ENCODE assay signal across 18 cellular contexts in genomic region chr1:208270679-208271111, GRCh38. TPM values are rescaled to one million over a fixed set of nuclear protein-coding genes. Genes with fewer than 3 reads are reported as not detected.
DNase-seq lines count a peak whose midpoint lies in the region; ATAC-seq, FAIRE-seq and TF ChIP-seq lines count a peak whose summit lies in the region.
"Had no signal": no experiment of that assay in that cellular context is flagged by ENCODE, and none has a peak within 500 bp of the region (broad histone marks: within the 10 kb centered on the region; RNA-seq: fewer than 3 reads in every experiment).

No MANE protein-coding gene starts in this region.

- no peak overlapping the region for H3K4me2 ChIP-seq in hepatocyte
- H3K4me2 ChIP-seq: KMS-11 had no signal

- no peak overlapping the region for H2AFZ ChIP-seq in hepatocyte

- no peak overlapping the region for H3K4me3 ChIP-seq in hepatocyte
- H3K4me3 ChIP-seq: lower lobe of right lung, vagina had no signal

- TF ChIP-seq CTCF in hepatocyte (IDR thresholded peaks at IDR 0.05; ENCODE audit: poor library complexity) = no peak

- no peak for ATAC-seq in GM21737 (IDR thresholded peaks at IDR 0.05; ENCODE audit: unreplicated experiment)
- ATAC-seq: activated naive CD8-positive, alpha-beta T cell treated with anti-CD3 and anti-CD28 coated beads, Interleukin-2, amount 50 U/mL, for 24 hours; lower lobe of right lung; naive thymus-derived CD8-positive, alpha-beta T cell; PC-3 had no signal

- no peaks in the 10 kb centered on the region for H3K9me3 ChIP-seq in hepatocyte (ENCODE audit: low read depth)
- H3K9me3 ChIP-seq: lower lobe of right lung, vagina had no signal

- no peaks in the 10 kb centered on the region for H3K79me2 ChIP-seq in hepatocyte

- no peaks in the 10 kb centered on the region for H3K36me3 ChIP-seq in hepatocyte (replicated peaks; ENCODE audit: insufficient read depth, low read depth)
- H3K36me3 ChIP-seq: lower lobe of right lung, vagina had no signal

- peaks cover 3% of the 10 kb centered on the region for H3K27me3 ChIP-seq in hepatocyte
- H3K27me3 ChIP-seq: vagina had no signal

- FAIRE-seq in GM12891 (lab: Jason Lieb, UNC) = no peak

- H3K27ac ChIP-seq in hepatocyte = peak overlapping the region; percentile 17
- H3K27ac ChIP-seq: KMS-11, lower lobe of right lung, vagina had no signal

- H3K9me2 ChIP-seq in hepatocyte (replicated peaks; ENCODE audit: insufficient read depth) = no peaks in the 10 kb centered on the region

- no peak for TF ChIP-seq POLR2A in GM12891 (IDR thresholded peaks at IDR 0.05; ENCODE audit: low read depth, low read length)

- H4K20me1 ChIP-seq in hepatocyte (ENCODE audit: insufficient read depth, poor library complexity, severe bottlenecking) = no peaks in the 10 kb centered on the region

- DNase-seq in DMS 273 (lab: John Stamatoyannopoulos, UW; ENCODE audit: unreplicated experiment) (peak; percentile 92), NCI-H1105 (lab: John Stamatoyannopoulos, UW) (peak; percentile 78), NCI-H69 (lab: John Stamatoyannopoulos, UW) (peak; percentile 84), hepatocyte (ENCODE audit: low spot score) (no peak), GM12891 (ENCODE audit: insufficient read length, low spot score) (no peak), HK-2 (ENCODE audit: unreplicated experiment) (no peak)
- no peak for DNase-seq in stimulated activated naive CD4-positive, alpha-beta T cell treated with Interleukin-2 at 50 U/mL for 16 hours (lab: John Stamatoyannopoulos, UW)
- DNase-seq: activated CD4-positive, alpha-beta memory T cell treated with anti-CD3 and anti-CD28 coated beads, Interleukin-2, amount 10 ng/mL, durations not matched to agents 7 days and 5 days; activated naive CD8-positive, alpha-beta T cell treated with anti-CD3 and anti-CD28 coated beads, Interleukin-2, amount 50 U/mL, for 24 hours; cerebellar nuclear complex; lower lobe of right lung; naive thymus-derived CD8-positive, alpha-beta T cell; NCI-H187 treated with DMSO at 0.1 percent for 48 hours; PC-3; stimulated activated CD4-positive, alpha-beta T cell treated with anti-CD3 and anti-CD28 coated beads, Interleukin-15, amount 100 ng/mL, for 24 hours had no signal

- H3K4me1 ChIP-seq in hepatocyte (ENCODE audit: insufficient read depth) = peaks cover 35% of the 10 kb centered on the region
- H3K4me1 ChIP-seq: lower lobe of right lung, vagina had no signal

- WGBS in hepatocyte (ENCODE audit: low lambda C conversion rate, missing lambda C conversion rate) = 62% methylated on average over 2 of the region's 2 CpGs

TF ChIP-seq in GM12891, 5 proteins besides CTCF, POLR2A, EP300 and RAD21:
- no peak for TF ChIP-seq TAF1 (IDR thresholded peaks at IDR 0.05; ENCODE audit: low read depth, low read length)
- TF ChIP-seq POLR2AphosphoS5 (IDR thresholded peaks at IDR 0.05; ENCODE audit: low read depth, low read length) = no peak
- TF ChIP-seq SPI1 (IDR thresholded peaks at IDR 0.05; ENCODE audit: low read depth, low read length) = no peak
- TF ChIP-seq POU2F2 (IDR thresholded peaks at IDR 0.05; ENCODE audit: low read depth, low read length) = no peak
- TF ChIP-seq PAX5 (IDR thresholded peaks at IDR 0.05; ENCODE audit: insufficient read depth, low read length, severe bottlenecking) = no peak

RNA-seq across cellular contexts. Expression of gene PLXNA2, which starts 26.5 kb away (rescaled TPM):
- total RNA-seq in hepatocyte = 8.3 and 9.8 TPM in 2 replicates
- 13.1 and 16.4 TPM in 2 replicates for polyA plus RNA-seq in hepatocyte
- 0.26 TPM for polyA plus RNA-seq in GM12891 (2012; ENCODE audit: low read depth, missing spikeins)

Comparison
In these comparisons a context has a peak if more than half of its experiments do, and no peak if none do; other contexts are left out.
1. DNase-seq: peak in DMS 273 (single experiment), NCI-H1105 (single experiment) and NCI-H69 (single experiment); none in hepatocyte (single experiment), GM12891 (single experiment), stimulated activated naive CD4-positive, alpha-beta T cell treated with Interleukin-2 at 50 U/mL for 16 hours (single experiment) and HK-2 (single experiment).